In the genomic region with DNA sequence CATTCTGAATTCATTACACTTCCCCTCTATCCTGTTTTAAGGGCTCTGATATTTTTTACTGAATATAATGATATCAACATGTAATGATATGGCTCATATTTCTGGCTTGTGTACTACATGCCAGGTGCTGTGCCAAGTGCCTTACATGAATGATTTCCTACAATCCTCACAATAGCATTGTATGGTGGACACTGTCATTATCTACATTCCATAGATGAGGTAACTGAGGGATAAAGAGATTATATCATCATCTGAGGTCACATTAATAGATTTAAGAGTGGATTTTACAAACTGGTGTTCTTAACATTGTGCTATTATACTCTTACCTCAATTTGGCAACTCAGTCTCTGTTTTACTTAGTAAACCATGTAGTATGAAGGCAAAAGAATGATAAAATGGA, we compare ENCODE assay signal across 14 cellular contexts.
"Had no signal": no experiment of that assay in that cellular context is flagged by ENCODE, and none has a peak within 500 bp of the region (broad histone marks: within the 10 kb centered on the region; RNA-seq: fewer than 3 reads in every experiment).

No MANE protein-coding gene starts in this region.

- DNase-seq: activated CD4-positive, alpha-beta T cell treated with anti-CD3 and anti-CD28 coated beads, Interleukin-2, amount 50 U/mL, for 1 hour; activated CD8-positive, alpha-beta memory T cell treated with anti-CD3 and anti-CD28 coated beads for 24 hours; activated gamma-delta T cell treated with Interleukin-2 at 50 U/mL for 16 hours; amygdala; effector CD8-positive, alpha-beta T cell; heart right ventricle; left cardiac atrium; lower lobe of right lung; psoas muscle; stimulated activated CD4-positive, alpha-beta T cell treated with anti-CD3 and anti-CD28 coated beads, Interleukin-1b, Interleukin-23, amount 100 ng/mL, for 48 hours; stomach; testis; upper lobe of left lung had no signal

- ATAC-seq: heart right ventricle, left cardiac atrium, lower lobe of right lung, psoas muscle had no signal

- H3K9me3 ChIP-seq: heart right ventricle, lower lobe of right lung, psoas muscle, stomach, testis, upper lobe of left lung had no signal

- H3K27me3 ChIP-seq: stomach, testis, upper lobe of left lung had no signal

- H3K4me1 ChIP-seq: heart right ventricle, lower lobe of right lung, psoas muscle, stomach, testis, upper lobe of left lung had no signal

- H3K36me3 ChIP-seq: heart right ventricle, lower lobe of right lung, stomach, upper lobe of left lung had no signal

- H3K4me3 ChIP-seq: coronary artery, heart right ventricle, lower lobe of right lung, psoas muscle, stomach, testis, upper lobe of left lung had no signal

- H3K27ac ChIP-seq: coronary artery, heart right ventricle, lower lobe of right lung, psoas muscle, stomach, testis, upper lobe of left lung had no signal
